1 cellular context compared by ENCODE assay signal in the genomic region with DNA sequence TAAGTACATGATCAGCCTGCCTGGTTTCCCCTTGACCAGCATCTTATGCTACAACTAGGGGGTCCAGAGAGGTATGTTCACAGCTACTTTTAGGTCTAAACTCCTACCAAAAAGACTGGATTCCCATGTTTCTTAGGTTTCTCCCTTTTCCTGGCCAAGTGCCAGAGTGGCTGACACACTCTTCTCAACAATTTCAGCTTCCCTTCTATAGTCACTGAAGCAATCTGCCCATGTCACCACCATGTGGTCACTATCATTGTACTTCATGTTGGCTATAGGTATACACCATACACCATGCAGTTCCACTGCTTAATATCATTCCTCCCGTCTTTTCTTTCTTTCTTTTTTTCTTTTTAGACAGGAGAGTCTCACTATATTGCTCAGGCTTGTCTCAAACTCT.
TF ChIP-seq lines count a peak whose summit lies in the region.

No MANE protein-coding gene starts in this region.

TF ChIP-seq in K562, 482 proteins besides CTCF, POLR2A, EP300 and RAD21:
- TF ChIP-seq SREBF1 (IDR thresholded peaks at IDR 0.05; ENCODE audit: borderline replicate concordance, low read depth, low read length) (no peak), NFIC (IDR thresholded peaks at IDR 0.05) (peak; percentile 84), NFIX (CRISPR knock-in tag; IDR thresholded peaks at IDR 0.05; ENCODE audit: low read depth) (peak; percentile 39)
